In genomic region chr7:99505324-99505662, GRCh38 we compare ENCODE assay signal across 8 cellular contexts. TPM values are rescaled to one million over a fixed set of nuclear protein-coding genes. Genes with fewer than 3 reads are reported as not detected.
DNase-seq lines count a peak whose midpoint lies in the region; ATAC-seq and TF ChIP-seq lines count a peak whose summit lies in the region.

No MANE protein-coding gene starts in this region.

- H3K36me3 Mint-ChIP-seq in CD8-positive, alpha-beta memory T cell: peaks cover 0 to 13% (median 0%) of the 10 kb centered on the region in 3 donors

- POLR2A ChIA-PET in CD8-positive, alpha-beta memory T cell (lab: Charles Lee): interaction anchor here (0.6 to 3.3 kb wide), 11 partner anchors 9 to 1081 kb away, joined by 3 to 34 read pairs (median 6); partner anchors contain the start of genes ATP5MF, CPSF4, FAM200A and FBXO24

- H3K9me3 Mint-ChIP-seq in CD8-positive, alpha-beta memory T cell: no peaks in the 10 kb centered on the region

- H3K4me3 Mint-ChIP-seq in CD8-positive, alpha-beta memory T cell: peak overlapping the region; percentile 94 to 100 (median 97)

- CTCF ChIA-PET in CD8-positive, alpha-beta memory T cell (lab: Charles Lee): interaction anchor here (0.9 to 2.0 kb wide), 6 partner anchors 9 to 97 kb away, joined by 3 to 6 read pairs (median 3); partner anchors contain the start of genes ATP5MF, BUD31, PDAP1 and ZNF655

- H3K27ac Mint-ChIP-seq in CD8-positive, alpha-beta memory T cell: peak overlapping the region; percentile 92 to 100 (median 99)

- DNase-seq in CD8-positive, alpha-beta memory T cell: no peak
- no peak for DNase-seq in astrocyte of the spinal cord (ENCODE audit: low read depth, low spot score)
- no peak for DNase-seq in lung (ENCODE audit: low spot score)
- DNase-seq in NCI-H146 treated with DMSO at 0.1 percent for 48 hours (lab: John Stamatoyannopoulos, UW; ENCODE audit: unreplicated experiment): no peak
- no peak for DNase-seq in hippocampal formation (lab: John Stamatoyannopoulos, UW)
- no peak for DNase-seq in NCI-H1417 treated with DMSO at 0.1 percent for 48 hours (lab: John Stamatoyannopoulos, UW)

- H3K4me1 Mint-ChIP-seq in CD8-positive, alpha-beta memory T cell: peaks cover 21 to 44% (median 38%) of the 10 kb centered on the region in 3 donors

- 3% methylated on average over 11 of the region's 11 CpGs for WGBS in lung, 2 donors

- no peak for TF ChIP-seq CTCF in astrocyte of the spinal cord (IDR thresholded peaks at IDR 0.05; ENCODE audit: low read depth, low read length)
- no peak for TF ChIP-seq CTCF in lung (IDR thresholded peaks at IDR 0.05; ENCODE audit: control extremely low read depth, extremely low read depth)

- no peaks in the 10 kb centered on the region for H3K36me3 ChIP-seq in CD8-positive, alpha-beta memory T cell (ENCODE audit: insufficient read depth, low read length)
- H3K36me3 ChIP-seq in lung (ENCODE audit: control insufficient read depth in 2 of 2, insufficient read depth in 2 of 2, low read length in 2 of 2): peaks cover 0 to 2% of the 10 kb centered on the region in 2 donors

- H3K27me3 Mint-ChIP-seq in CD8-positive, alpha-beta memory T cell: peaks cover 0 to 3% of the 10 kb centered on the region in 2 donors

- H3K27ac ChIP-seq in CD8-positive, alpha-beta memory T cell (ENCODE audit: low read depth, low read length): peak overlapping the region; percentile 75
- H3K27ac ChIP-seq in lung (ENCODE audit: low read depth in 1 of 2, low read length in 1 of 2): peak overlapping the region; percentile 71 to 85

- H3K9me3 ChIP-seq in CD8-positive, alpha-beta memory T cell (ENCODE audit: low read length): no peaks in the 10 kb centered on the region
- no peaks in the 10 kb centered on the region for H3K9me3 ChIP-seq in lung (ENCODE audit: control insufficient read depth in 2 of 2, insufficient read depth in 1 of 2, low read length in 1 of 2)

- H3K27me3 ChIP-seq in CD8-positive, alpha-beta memory T cell (ENCODE audit: insufficient read depth, low read length, poor library complexity, severe bottlenecking): no peaks in the 10 kb centered on the region
- H3K27me3 ChIP-seq in lung (ENCODE audit: control insufficient read depth, insufficient read depth): no peaks in the 10 kb centered on the region

- ATAC-seq in HG03066 (IDR thresholded peaks at IDR 0.05; ENCODE audit: low read depth, unreplicated experiment): peak; percentile 10
- no peak for ATAC-seq in lung (ENCODE audit: insufficient read depth, low FRiP score)
- no peak for ATAC-seq in GM19463 (IDR thresholded peaks at IDR 0.05; ENCODE audit: unreplicated experiment)

- H3K4me3 ChIP-seq in CD8-positive, alpha-beta memory T cell (ENCODE audit: low read length): peak overlapping the region; percentile 94
- H3K4me3 ChIP-seq in astrocyte of the spinal cord (ENCODE audit: low read depth, low read length): peak overlapping the region; percentile 84
- H3K4me3 ChIP-seq in lung: peak overlapping the region; percentile 55

- in situ Hi-C loops in astrocyte of the spinal cord (cut with HindIII; ENCODE audit: low sequenced_read_pairs): no loop called here

- H3K4me1 ChIP-seq in CD8-positive, alpha-beta memory T cell (ENCODE audit: insufficient read depth, low read length): peaks cover 26% of the 10 kb centered on the region
- peaks cover 9 to 14% of the 10 kb centered on the region in 2 donors for H3K4me1 ChIP-seq in lung (ENCODE audit: control insufficient read depth in 2 of 2, insufficient read depth in 2 of 2, low read length in 2 of 2)

RNA-seq across cellular contexts. Expression of gene ZKSCAN5, which starts 0.8 kb away (rescaled TPM):
- total RNA-seq in CD8-positive, alpha-beta memory T cell: 1 to 10 TPM; 8.4 TPM
- 5.0 TPM for polyA plus RNA-seq in CD8-positive, alpha-beta memory T cell
- 1 to 10 TPM; 8.4 to 9.7 TPM for total RNA-seq in lung
- 1 to 10 TPM; 3.1 to 4.0 TPM for polyA plus RNA-seq in lung

RNA-seq across cellular contexts. Expression of gene ZNF394, which starts 5.2 kb away (rescaled TPM):
- total RNA-seq in CD8-positive, alpha-beta memory T cell: 10 to 100 TPM; 34.1 to 35.0 TPM
- 65.6 TPM for polyA plus RNA-seq in CD8-positive, alpha-beta memory T cell
- 10 to 100 TPM; 29.9 to 44.5 TPM for total RNA-seq in lung
- polyA plus RNA-seq in lung: 10 to 100 TPM; 18.5 to 23.0 TPM

RNA-seq across cellular contexts. Expression of gene ZNF789, which starts 32.6 kb away (rescaled TPM):
- total RNA-seq in CD8-positive, alpha-beta memory T cell: 10 to 100 TPM; 12.3 to 12.5 TPM
- polyA plus RNA-seq in CD8-positive, alpha-beta memory T cell: 6.1 TPM
- 10 to 100 TPM; 10.6 to 19.7 TPM for total RNA-seq in lung
- polyA plus RNA-seq in lung: 10 to 100 TPM in 1 of 2 donors, 1 to 10 TPM in 1; 4.1 to 12.5 TPM

RNA-seq across cellular contexts. Expression of gene ATP5MF, which starts 39.3 kb away (rescaled TPM):
- total RNA-seq in CD8-positive, alpha-beta memory T cell: 100 to 1,000 TPM; 438 to 456 TPM
- 439 TPM for polyA plus RNA-seq in CD8-positive, alpha-beta memory T cell
- total RNA-seq in lung: 100 to 1,000 TPM; 128 to 208 TPM
- polyA plus RNA-seq in lung: 1,000 to 10,000 TPM in 1 of 2 donors, 100 to 1,000 TPM in 1; 970 to 1,164 TPM

RNA-seq across cellular contexts. Expression of gene FAM200A, which starts 46.6 kb away (rescaled TPM):
- 1 to 10 TPM; 7.9 to 8.4 TPM for total RNA-seq in CD8-positive, alpha-beta memory T cell
- polyA plus RNA-seq in CD8-positive, alpha-beta memory T cell: 7.6 TPM
- 10 to 100 TPM in 1 of 2 donors, 1 to 10 TPM in 1; 4.8 to 10.1 TPM for total RNA-seq in lung
- polyA plus RNA-seq in lung: 1 to 10 TPM; 2.7 to 5.4 TPM
